In the genomic region with DNA sequence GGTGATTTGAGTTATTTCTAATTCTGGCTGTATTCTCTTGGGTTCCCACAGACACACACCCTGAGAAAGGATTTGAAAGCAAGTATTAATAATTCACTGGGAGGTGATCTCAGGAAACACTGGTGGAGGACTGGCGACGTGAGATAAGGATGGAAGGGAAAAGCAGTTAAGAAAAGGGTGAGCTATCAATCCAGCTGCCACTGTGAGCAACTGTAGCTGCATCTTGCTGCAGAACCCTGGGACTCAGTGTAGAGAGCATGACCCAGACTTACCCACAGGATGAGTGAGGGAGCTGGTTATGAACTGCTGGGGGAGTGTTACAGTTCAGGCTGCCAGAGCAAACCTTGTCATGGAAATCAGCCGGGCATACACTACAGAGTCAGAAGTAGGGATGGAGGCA, we compare ENCODE assay signal across 18 cellular contexts.
A peak's percentile ranks its signal among the peaks of the same experiment; 100 is the strongest.
DNase-seq lines count a peak whose midpoint lies in the region; ATAC-seq and TF ChIP-seq lines count a peak whose summit lies in the region.
"Had no signal": no experiment of that assay in that cellular context is flagged by ENCODE, and none has a peak within 500 bp of the region (broad histone marks: within the 10 kb centered on the region; RNA-seq: fewer than 3 reads in every experiment).

No MANE protein-coding gene starts in this region.

- H3K9me3 ChIP-seq in Panc1 (ENCODE audit: control insufficient read depth, insufficient read depth, low read depth, low read length) = no peaks in the 10 kb centered on the region
- no peaks in the 10 kb centered on the region for H3K9me3 ChIP-seq in HAP-1
- H3K9me3 ChIP-seq: ascending aorta, SJSA1 had no signal

- in situ Hi-C loops in Panc1 (cut with HindIII; ENCODE audit: low pct_unique_long_range_greater_than_20kb, low sequenced_read_pairs) (no loop called here), HAP-1 (cut with MboI; ENCODE audit: low sequenced_read_pairs) (loop anchor here (25.0 kb wide), 1 partner anchor 344 kb away; no protein-coding TSS in a partner anchor)

- no peak overlapping the region for H2AFZ ChIP-seq in GM23338

- H4K20me1 ChIP-seq in GM23338 (replicated peaks; ENCODE audit: insufficient read depth) = no peaks in the 10 kb centered on the region

- H3K9me2 ChIP-seq in GM23338 (ENCODE audit: insufficient read depth) = no peaks in the 10 kb centered on the region

- CTCF ChIA-PET in Panc1 (lab: Charles Lee) = no interaction called here

- H3K36me3 ChIP-seq in GM23338 (ENCODE audit: insufficient read depth) (no peaks in the 10 kb centered on the region), Panc1 (ENCODE audit: control insufficient read depth, insufficient read depth, low read length) (no peaks in the 10 kb centered on the region), HAP-1 (replicated peaks) (no peaks in the 10 kb centered on the region)
- H3K36me3 ChIP-seq: ascending aorta, SJSA1 had no signal

- intact Hi-C loops in Panc1 (cut with micrococcal nuclease; ENCODE audit: unreplicated experiment) = no loop called here

- TF ChIP-seq CTCF in GM23338 (conservative IDR thresholded peaks at IDR 0.05; ENCODE audit: low read depth in 2 of 2) = no peak
- no peak for TF ChIP-seq CTCF in Panc1 (IDR thresholded peaks at IDR 0.05)
- TF ChIP-seq CTCF in fibroblast of the aortic adventitia (IDR thresholded peaks at IDR 0.05; ENCODE audit: insufficient read depth, low read length) = no peak

- H3K4me3 ChIP-seq in GM23338 (no peak overlapping the region), Panc1 (ENCODE audit: low read depth in 2 of 2, low read length in 2 of 2) (no peak overlapping the region), fibroblast of the aortic adventitia (ENCODE audit: low read depth, low read length) (no peak overlapping the region), HAP-1 (no peak overlapping the region)
- H3K4me3 ChIP-seq: ascending aorta, SJSA1, skin epidermis had no signal

- H3K27me3 ChIP-seq in GM23338 (ENCODE audit: insufficient read depth) (no peaks in the 10 kb centered on the region), Panc1 (ENCODE audit: control insufficient read depth, insufficient read depth, low read length) (no peaks in the 10 kb centered on the region), HAP-1 (ENCODE audit: low read depth) (no peaks in the 10 kb centered on the region)
- H3K27me3 ChIP-seq: ascending aorta had no signal

- H3K4me1 ChIP-seq in GM23338 (ENCODE audit: insufficient read depth) (peaks cover 41% of the 10 kb centered on the region), Panc1 (ENCODE audit: control insufficient read depth, insufficient read depth, low read length) (peaks cover 10% of the 10 kb centered on the region), HAP-1 (no peaks in the 10 kb centered on the region)
- H3K4me1 ChIP-seq: ascending aorta, SJSA1 had no signal

- H3K27ac ChIP-seq in GM23338 (ENCODE audit: low read depth) = no peak overlapping the region
- H3K27ac ChIP-seq in Panc1 (ENCODE audit: low read length) = peak overlapping the region; percentile 12; the same call in 1 of the 2 replicates
- H3K27ac ChIP-seq: ascending aorta, SJSA1, skin epidermis had no signal

- H3K4me3 Mint-ChIP-seq in GM23338 = no peak overlapping the region
- H3K4me3 Mint-ChIP-seq: dendritic cell treated with granulocyte-macrophage colony-stimulating factor and Interleukin-4, amounts not matched to agents 40 ng/mL and 50 ng/mL, for 4 days; HFFc6; neural crest cell had no signal

- H3K9me3 Mint-ChIP-seq in GM23338 = peaks cover 3% of the 10 kb centered on the region; the same call in 2 of the 3 replicates
- H3K9me3 Mint-ChIP-seq: dendritic cell treated with granulocyte-macrophage colony-stimulating factor and Interleukin-4, amounts not matched to agents 40 ng/mL and 50 ng/mL, for 4 days; HFFc6; neural crest cell had no signal

- H3F3A ChIP-seq in GM23338 (replicated peaks; ENCODE audit: low read depth) = peaks cover 2% of the 10 kb centered on the region; the same call in 1 of the 2 replicates

- no peak overlapping the region for H3K4me2 ChIP-seq in GM23338

- H3K27ac Mint-ChIP-seq in GM23338 = no peak overlapping the region
- H3K27ac Mint-ChIP-seq: dendritic cell treated with granulocyte-macrophage colony-stimulating factor and Interleukin-4, amounts not matched to agents 40 ng/mL and 50 ng/mL, for 4 days; HFFc6 had no signal

- ATAC-seq in GM23338 (peak; percentile 46), Panc1 (peak; percentile 75), GM18511 (IDR thresholded peaks at IDR 0.05; ENCODE audit: unreplicated experiment) (no peak), GM21737 (IDR thresholded peaks at IDR 0.05; ENCODE audit: unreplicated experiment) (no peak)

- H3K4me1 Mint-ChIP-seq in GM23338 = peaks cover 35% of the 10 kb centered on the region
- H3K4me1 Mint-ChIP-seq: neural crest cell had no signal

- BruUV-seq in Panc1 (replicated peaks; lab: Mats Ljungman, UMichigan) = no TSS peak

- no peaks in the 10 kb centered on the region for H3K36me3 Mint-ChIP-seq in GM23338 (ENCODE audit: low read depth)

- POLR2A ChIA-PET in Panc1 (lab: Charles Lee) = no interaction called here

- H3K27me3 Mint-ChIP-seq in GM23338 (ENCODE audit: insufficient read depth, low read depth, poor library complexity) = no peaks in the 10 kb centered on the region

- DNase-seq in GM23338 (ENCODE audit: low spot score) (no peak), Panc1 (ENCODE audit: low read depth, low spot score) (no peak), fibroblast of the aortic adventitia (ENCODE audit: low read depth) (peak; percentile 17), pulmonary artery endothelial cell (ENCODE audit: low read depth, low spot score) (peak; percentile 91), HAP-1 (ENCODE audit: low spot score in 2 of 2) (no peak)
- DNase-seq: activated CD8-positive, alpha-beta memory T cell treated with anti-CD3 and anti-CD28 coated beads for 24 hours; activated effector memory CD4-positive, alpha-beta T cell treated with Interleukin-2 at 50 U/mL for 16 hours; C1 segment of cervical spinal cord; DMS79 treated with DMSO at 0.1 percent for 48 hours; HFFc6; NCI-H446 treated with DMSO at 0.1 percent for 48 hours had no signal

- no peaks in the 10 kb centered on the region for H3K79me2 ChIP-seq in GM23338 (replicated peaks; ENCODE audit: insufficient read depth)

TF ChIP-seq in GM23338, 12 proteins besides CTCF, POLR2A, EP300 and RAD21 (continues in another document):
- TF ChIP-seq, protein P1, sequence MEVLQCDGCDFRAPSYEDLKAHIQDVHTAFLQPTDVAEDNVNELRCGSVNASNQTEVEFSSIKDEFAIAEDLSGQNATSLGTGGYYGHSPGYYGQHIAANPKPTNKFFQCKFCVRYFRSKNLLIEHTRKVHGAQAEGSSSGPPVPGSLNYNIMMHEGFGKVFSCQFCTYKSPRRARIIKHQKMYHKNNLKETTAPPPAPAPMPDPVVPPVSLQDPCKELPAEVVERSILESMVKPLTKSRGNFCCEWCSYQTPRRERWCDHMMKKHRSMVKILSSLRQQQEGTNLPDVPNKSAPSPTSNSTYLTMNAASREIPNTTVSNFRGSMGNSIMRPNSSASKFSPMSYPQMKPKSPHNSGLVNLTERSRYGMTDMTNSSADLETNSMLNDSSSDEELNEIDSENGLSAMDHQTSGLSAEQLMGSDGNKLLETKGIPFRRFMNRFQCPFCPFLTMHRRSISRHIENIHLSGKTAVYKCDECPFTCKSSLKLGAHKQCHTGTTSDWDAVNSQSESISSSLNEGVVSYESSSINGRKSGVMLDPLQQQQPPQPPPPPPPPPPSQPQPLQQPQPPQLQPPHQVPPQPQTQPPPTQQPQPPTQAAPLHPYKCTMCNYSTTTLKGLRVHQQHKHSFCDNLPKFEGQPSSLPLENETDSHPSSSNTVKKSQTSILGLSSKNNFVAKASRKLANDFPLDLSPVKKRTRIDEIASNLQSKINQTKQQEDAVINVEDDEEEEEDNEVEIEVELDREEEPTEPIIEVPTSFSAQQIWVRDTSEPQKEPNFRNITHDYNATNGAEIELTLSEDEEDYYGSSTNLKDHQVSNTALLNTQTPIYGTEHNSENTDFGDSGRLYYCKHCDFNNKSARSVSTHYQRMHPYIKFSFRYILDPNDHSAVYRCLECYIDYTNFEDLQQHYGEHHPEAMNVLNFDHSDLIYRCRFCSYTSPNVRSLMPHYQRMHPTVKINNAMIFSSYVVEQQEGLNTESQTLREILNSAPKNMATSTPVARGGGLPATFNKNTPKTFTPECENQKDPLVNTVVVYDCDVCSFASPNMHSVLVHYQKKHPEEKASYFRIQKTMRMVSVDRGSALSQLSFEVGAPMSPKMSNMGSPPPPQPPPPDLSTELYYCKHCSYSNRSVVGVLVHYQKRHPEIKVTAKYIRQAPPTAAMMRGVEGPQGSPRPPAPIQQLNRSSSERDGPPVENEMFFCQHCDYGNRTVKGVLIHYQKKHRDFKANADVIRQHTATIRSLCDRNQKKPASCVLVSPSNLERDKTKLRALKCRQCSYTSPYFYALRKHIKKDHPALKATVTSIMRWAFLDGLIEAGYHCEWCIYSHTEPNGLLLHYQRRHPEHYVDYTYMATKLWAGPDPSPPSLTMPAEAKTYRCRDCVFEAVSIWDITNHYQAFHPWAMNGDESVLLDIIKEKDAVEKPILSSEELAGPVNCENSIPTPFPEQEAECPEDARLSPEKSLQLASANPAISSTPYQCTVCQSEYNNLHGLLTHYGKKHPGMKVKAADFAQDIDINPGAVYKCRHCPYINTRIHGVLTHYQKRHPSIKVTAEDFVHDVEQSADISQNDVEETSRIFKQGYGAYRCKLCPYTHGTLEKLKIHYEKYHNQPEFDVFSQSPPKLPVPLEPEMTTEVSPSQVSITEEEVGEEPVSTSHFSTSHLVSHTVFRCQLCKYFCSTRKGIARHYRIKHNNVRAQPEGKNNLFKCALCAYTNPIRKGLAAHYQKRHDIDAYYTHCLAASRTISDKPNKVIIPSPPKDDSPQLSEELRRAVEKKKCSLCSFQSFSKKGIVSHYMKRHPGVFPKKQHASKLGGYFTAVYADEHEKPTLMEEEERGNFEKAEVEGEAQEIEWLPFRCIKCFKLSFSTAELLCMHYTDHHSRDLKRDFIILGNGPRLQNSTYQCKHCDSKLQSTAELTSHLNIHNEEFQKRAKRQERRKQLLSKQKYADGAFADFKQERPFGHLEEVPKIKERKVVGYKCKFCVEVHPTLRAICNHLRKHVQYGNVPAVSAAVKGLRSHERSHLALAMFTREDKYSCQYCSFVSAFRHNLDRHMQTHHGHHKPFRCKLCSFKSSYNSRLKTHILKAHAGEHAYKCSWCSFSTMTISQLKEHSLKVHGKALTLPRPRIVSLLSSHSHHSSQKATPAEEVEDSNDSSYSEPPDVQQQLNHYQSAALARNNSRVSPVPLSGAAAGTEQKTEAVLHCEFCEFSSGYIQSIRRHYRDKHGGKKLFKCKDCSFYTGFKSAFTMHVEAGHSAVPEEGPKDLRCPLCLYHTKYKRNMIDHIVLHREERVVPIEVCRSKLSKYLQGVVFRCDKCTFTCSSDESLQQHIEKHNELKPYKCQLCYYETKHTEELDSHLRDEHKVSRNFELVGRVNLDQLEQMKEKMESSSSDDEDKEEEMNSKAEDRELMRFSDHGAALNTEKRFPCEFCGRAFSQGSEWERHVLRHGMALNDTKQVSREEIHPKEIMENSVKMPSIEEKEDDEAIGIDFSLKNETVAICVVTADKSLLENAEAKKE (CRISPR knock-in tag; IDR thresholded peaks at IDR 0.05) = no peak
- no peak for TF ChIP-seq EZH2 (IDR thresholded peaks at IDR 0.05; ENCODE audit: low read depth, unreplicated experiment)
- no peak for TF ChIP-seq JUNB (IDR thresholded peaks at IDR 0.05; ENCODE audit: unreplicated experiment)
- TF ChIP-seq NANOG (IDR thresholded peaks at IDR 0.05; ENCODE audit: borderline replicate concordance) = no peak

Comparison
In these comparisons a context has a peak if more than half of its experiments do, and no peak if none do; other contexts are left out.
1. ATAC-seq: peak in GM23338 (single experiment) and Panc1 (single experiment); none in GM18511 (single experiment) and GM21737 (single experiment).
2. DNase-seq: peak in fibroblast of the aortic adventitia (single experiment) and pulmonary artery endothelial cell (single experiment); none in GM23338 (single experiment), Panc1 (single experiment) and HAP-1 (0 of 2).